1 cellular context compared by ENCODE assay signal in the genomic region with DNA sequence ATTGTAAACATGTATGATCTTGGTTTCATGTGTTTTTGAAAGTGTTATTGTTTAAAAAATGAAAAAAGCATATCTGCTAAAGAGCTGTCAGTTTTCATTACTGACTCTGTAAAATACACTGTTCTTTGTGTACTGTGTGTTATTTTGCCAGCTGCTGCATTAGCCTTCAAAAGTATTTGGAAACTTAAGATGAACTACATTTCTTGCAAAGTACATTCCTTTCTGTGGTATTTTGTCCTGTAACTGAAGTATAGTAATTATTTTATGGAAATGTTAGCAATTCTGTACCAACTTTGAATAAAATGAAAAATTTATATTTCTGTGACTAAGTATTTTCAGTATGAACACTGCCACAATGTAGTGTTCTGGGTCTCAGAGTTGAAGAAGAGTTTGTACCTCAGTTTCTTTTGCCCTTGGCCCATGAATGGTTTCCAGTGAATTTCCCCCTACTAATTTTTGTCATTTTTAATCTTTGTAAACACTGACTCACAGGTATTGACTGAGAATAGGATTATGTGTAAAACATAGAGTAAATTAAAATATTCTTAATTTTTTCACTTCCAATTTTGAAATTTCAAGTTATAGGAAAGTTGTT.
TF ChIP-seq lines count a peak whose summit lies in the region.

No MANE protein-coding gene starts in this region.

TF ChIP-seq in IMR-90, 13 proteins besides CTCF, POLR2A, EP300 and RAD21:
- TF ChIP-seq CEBPB (IDR thresholded peaks at IDR 0.05; ENCODE audit: low read depth, low read length) (no peak), MXI1 (IDR thresholded peaks at IDR 0.05; ENCODE audit: borderline replicate concordance, low read depth, low read length) (no peak)
